Comparison of ENCODE assay signal across 1 cellular context in genomic region chr3:168051579-168052183, GRCh38.
TF ChIP-seq lines count a peak whose summit lies in the region.

No MANE protein-coding gene starts in this region.

TF ChIP-seq in HEK293, 187 proteins besides CTCF, POLR2A, EP300 and RAD21 (continued from another document):
- TF ChIP-seq SCRT2 (tag by site-specific recombination; IDR thresholded peaks at IDR 0.05) (no peak), ZNF580 (tag by site-specific recombination; IDR thresholded peaks at IDR 0.05) (no peak), ZNF621 (tag by site-specific recombination; IDR thresholded peaks at IDR 0.05) (no peak), ZNF394 (tag by site-specific recombination; IDR thresholded peaks at IDR 0.05; ENCODE audit: borderline replicate concordance) (peak; percentile 32; the same call in 1 of the 2 replicates), ZNF362 (tag by site-specific recombination; IDR thresholded peaks at IDR 0.05) (peak; percentile 24; the same call in 1 of the 2 replicates), ZNF23 (tag by site-specific recombination; IDR thresholded peaks at IDR 0.05; ENCODE audit: borderline replicate concordance) (no peak), ZNF561 (tag by site-specific recombination; IDR thresholded peaks at IDR 0.05; ENCODE audit: borderline replicate concordance) (no peak), ZBTB17 (tag by site-specific recombination; IDR thresholded peaks at IDR 0.05) (peak; percentile 54; the same call in 1 of the 2 replicates), ZNF26 (tag by site-specific recombination; IDR thresholded peaks at IDR 0.05) (no peak), KLF9 (tag by site-specific recombination; IDR thresholded peaks at IDR 0.05; ENCODE audit: low read depth) (no peak), ZNF404 (tag by site-specific recombination; IDR thresholded peaks at IDR 0.05) (no peak), ZNF341 (tag by site-specific recombination; IDR thresholded peaks at IDR 0.05; ENCODE audit: low read depth) (peak; percentile 20; the same call in 1 of the 2 replicates), ZNF513 (tag by site-specific recombination; IDR thresholded peaks at IDR 0.05) (peak; percentile 57; the same call in 1 of the 2 replicates), ZNF155 (tag by site-specific recombination; IDR thresholded peaks at IDR 0.05) (no peak), ZNF596 (tag by site-specific recombination; IDR thresholded peaks at IDR 0.05) (no peak), ZNF37A (tag by site-specific recombination; IDR thresholded peaks at IDR 0.05) (no peak), ZNF654 (tag by site-specific recombination; IDR thresholded peaks at IDR 0.05; ENCODE audit: low read depth) (no peak), ZNF350 (tag by site-specific recombination; IDR thresholded peaks at IDR 0.05) (no peak), ZIC2 (tag by site-specific recombination; IDR thresholded peaks at IDR 0.05) (no peak), ZBTB10 (tag by site-specific recombination; IDR thresholded peaks at IDR 0.05) (no peak), ZNF791 (tag by site-specific recombination; IDR thresholded peaks at IDR 0.05) (no peak), ZNF624 (tag by site-specific recombination; IDR thresholded peaks at IDR 0.05) (no peak), ZNF692 (tag by site-specific recombination; IDR thresholded peaks at IDR 0.05) (no peak), WT1 (tag by site-specific recombination; IDR thresholded peaks at IDR 0.05) (no peak), ZBTB48 (tag by site-specific recombination; IDR thresholded peaks at IDR 0.05) (no peak), ZNF560 (tag by site-specific recombination; IDR thresholded peaks at IDR 0.05; ENCODE audit: borderline replicate concordance) (no peak), ZNF335 (tag by site-specific recombination; conservative IDR thresholded peaks at IDR 0.05) (0 out of 2 replicates have a peak, but pooled peaks have one; percentile 26), ZNF843 (tag by site-specific recombination; IDR thresholded peaks at IDR 0.05) (no peak), ZNF416 (tag by site-specific recombination; IDR thresholded peaks at IDR 0.05) (no peak), ZNF366 (tag by site-specific recombination; conservative IDR thresholded peaks at IDR 0.05) (peak; percentile 80), ZNF311 (tag by site-specific recombination; IDR thresholded peaks at IDR 0.05; ENCODE audit: borderline replicate concordance) (no peak), KLF1 (tag by site-specific recombination; IDR thresholded peaks at IDR 0.05) (no peak), ZNF391 (tag by site-specific recombination; IDR thresholded peaks at IDR 0.05; ENCODE audit: borderline replicate concordance, low read depth) (no peak), ZNF138 (tag by site-specific recombination; IDR thresholded peaks at IDR 0.05; ENCODE audit: borderline replicate concordance) (no peak), ZNF660 (tag by site-specific recombination; IDR thresholded peaks at IDR 0.05) (0 out of 2 replicates have a peak, but pooled peaks have one; percentile 31), RBAK (tag by site-specific recombination; IDR thresholded peaks at IDR 0.05) (no peak), INSM2 (tag by site-specific recombination; IDR thresholded peaks at IDR 0.05) (no peak), ZNF473 (tag by site-specific recombination; IDR thresholded peaks at IDR 0.05) (no peak), ZBTB26 (tag by site-specific recombination; optimal IDR thresholded peaks at IDR 0.05) (no peak)
